ENCODE assay signal across 38 cellular contexts in the genomic region with DNA sequence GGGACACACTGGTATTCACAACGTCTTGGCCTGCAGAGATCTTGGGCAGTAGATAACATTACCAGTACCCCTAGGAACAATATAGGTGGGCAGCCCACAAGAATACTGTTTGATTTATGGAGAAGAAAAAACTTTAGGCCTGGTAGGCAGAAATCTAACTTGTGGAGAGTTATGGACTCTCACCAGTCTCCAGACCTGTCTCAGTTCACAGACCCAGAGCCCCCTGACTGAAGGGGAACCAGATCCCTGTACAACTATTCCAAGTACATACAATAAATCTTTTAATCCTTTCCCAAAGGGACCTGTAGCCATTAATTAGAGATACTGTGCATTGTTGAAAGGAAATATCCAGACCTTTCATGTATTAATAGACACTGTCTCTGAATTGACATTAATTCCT.
"Had no signal": no experiment of that assay in that cellular context is flagged by ENCODE, and none has a peak within 500 bp of the region (broad histone marks: within the 10 kb centered on the region; RNA-seq: fewer than 3 reads in every experiment).

No MANE protein-coding gene starts in this region.

- H3K27ac ChIP-seq: brain microvascular endothelial cell, KMS-11, Peyer's patch, VCaP had no signal

- H3K36me3 ChIP-seq: brain microvascular endothelial cell, Peyer's patch had no signal

- H3K4me1 Mint-ChIP-seq: activated CD4-positive, alpha-beta memory T cell treated with anti-CD3 and anti-CD28 coated beads, Interleukin-2, amount 10 ng/mL, durations not matched to agents 7 days and 5 days; activated T-helper 17 cell treated with anti-CD3 and anti-CD28 coated beads, Interleukin-2, amount 50 U/mL, for 72 hours; T-cell had no signal

- ATAC-seq: activated T-cell treated with anti-CD3 and anti-CD28 coated beads, Interleukin-2, amount 50 U/mL, for 72 hours; activated T-helper 17 cell treated with anti-CD3 and anti-CD28 coated beads, Interleukin-2, amount 50 U/mL, for 72 hours; PC-3; Right ventricle myocardium inferior; SK-N-SH treated with all-trans-retinoic acid at 6 μM for 48 hours; T-cell had no signal

- DNase-seq: activated CD4-positive, alpha-beta memory T cell treated with anti-CD3 and anti-CD28 coated beads, Interleukin-2, amount 10 ng/mL, durations not matched to agents 7 days and 5 days; activated CD4-positive, alpha-beta T cell treated with anti-CD3 and anti-CD28 coated beads for 1 hour; activated CD4-positive, alpha-beta T cell treated with anti-CD3 and anti-CD28 coated beads for 48 hours; activated CD4-positive, CD25-positive, alpha-beta regulatory T cell; activated effector memory CD4-positive, alpha-beta T cell treated with anti-CD3 and anti-CD28 coated beads, Interleukin-2, amount 50 U/mL, for 16 hours; activated naive CD4-positive, alpha-beta T cell; activated naive CD4-positive, alpha-beta T cell treated with anti-CD3 and anti-CD28 coated beads, Interleukin-2, amount 50 U/mL, for 16 hours; activated naive CD8-positive, alpha-beta T cell treated with anti-CD3 and anti-CD28 coated beads for 36 hours; activated T-cell treated with anti-CD3 and anti-CD28 coated beads, Interleukin-2, amount 50 U/mL, for 1 hour; activated T-cell treated with anti-CD3 and anti-CD28 coated beads, Interleukin-2, amount 50 U/mL, for 72 hours; amniotic stem cell; aorta; brain microvascular endothelial cell; central memory CD4-positive, alpha-beta T cell; NCI-H1092 treated with DMSO at 0.1 percent for 48 hours; NCI-H1417; NCI-H146; NCI-H187; NCI-H2029 treated with DMSO at 0.1 percent for 48 hours; NCI-H2107; NCI-H2171; NCI-H2227 treated with DMSO at 0.1 percent for 48 hours; NCI-H446; NCI-H524; NCI-H69; NK-92 treated with Interleukin-12 subunit alpha and Interleukin-12 subunit beta, amount 100 ng/mL, for 24 hours; PC-3; Peyer's patch; RPMI8226; SIG-M5; T-cell; T-helper 2 cell; T-helper 9 cell had no signal

- H3K27me3 ChIP-seq: brain microvascular endothelial cell, Peyer's patch had no signal

- H3K9ac ChIP-seq: KMS-11 had no signal

- H3K27ac Mint-ChIP-seq: activated CD4-positive, alpha-beta memory T cell treated with anti-CD3 and anti-CD28 coated beads, Interleukin-2, amount 10 ng/mL, durations not matched to agents 7 days and 5 days; activated naive CD8-positive, alpha-beta T cell treated with anti-CD3 and anti-CD28 coated beads for 36 hours; activated T-cell treated with anti-CD3 and anti-CD28 coated beads, Interleukin-2, amount 50 U/mL, for 72 hours; activated T-helper 17 cell treated with anti-CD3 and anti-CD28 coated beads, Interleukin-2, amount 50 U/mL, for 72 hours; T-cell had no signal

- H3K4me3 Mint-ChIP-seq: activated CD4-positive, alpha-beta memory T cell treated with anti-CD3 and anti-CD28 coated beads, Interleukin-2, amount 10 ng/mL, durations not matched to agents 7 days and 5 days; activated naive CD8-positive, alpha-beta T cell treated with anti-CD3 and anti-CD28 coated beads for 36 hours; activated T-cell treated with anti-CD3 and anti-CD28 coated beads, Interleukin-2, amount 50 U/mL, for 72 hours; activated T-helper 17 cell treated with anti-CD3 and anti-CD28 coated beads, Interleukin-2, amount 50 U/mL, for 72 hours; T-cell had no signal

- H3K4me1 ChIP-seq: Peyer's patch had no signal

- H3K27me3 Mint-ChIP-seq: activated CD4-positive, alpha-beta memory T cell treated with anti-CD3 and anti-CD28 coated beads, Interleukin-2, amount 10 ng/mL, durations not matched to agents 7 days and 5 days; activated naive CD8-positive, alpha-beta T cell treated with anti-CD3 and anti-CD28 coated beads for 36 hours; activated T-helper 17 cell treated with anti-CD3 and anti-CD28 coated beads, Interleukin-2, amount 50 U/mL, for 72 hours; T-cell had no signal

- H3K9me3 Mint-ChIP-seq: activated CD4-positive, alpha-beta memory T cell treated with anti-CD3 and anti-CD28 coated beads, Interleukin-2, amount 10 ng/mL, durations not matched to agents 7 days and 5 days; activated naive CD8-positive, alpha-beta T cell treated with anti-CD3 and anti-CD28 coated beads for 36 hours; activated T-cell treated with anti-CD3 and anti-CD28 coated beads, Interleukin-2, amount 50 U/mL, for 72 hours; activated T-helper 17 cell treated with anti-CD3 and anti-CD28 coated beads, Interleukin-2, amount 50 U/mL, for 72 hours had no signal

- H3K9me3 ChIP-seq: Peyer's patch had no signal

- H3K4me3 ChIP-seq: Peyer's patch had no signal
